14 cellular contexts compared by ENCODE assay signal in genomic region chr1:204560590-204560989, GRCh38. TPM values are rescaled to one million over a fixed set of nuclear protein-coding genes. Genes with fewer than 3 reads are reported as not detected.
A peak's percentile ranks its signal among the peaks of the same experiment; 100 is the strongest.
DNase-seq lines count a peak whose midpoint lies in the region; ATAC-seq and TF ChIP-seq lines count a peak whose summit lies in the region.
"Had no signal": no experiment of that assay in that cellular context is flagged by ENCODE, and none has a peak within 500 bp of the region (broad histone marks: within the 10 kb centered on the region; RNA-seq: fewer than 3 reads in every experiment).

No MANE protein-coding gene starts in this region.

- H3K4me3 Mint-ChIP-seq in IgD-negative memory B cell (peak overlapping the region in 1 of 4 donors; percentile 73), endodermal cell (no peak overlapping the region), nephron (no peak overlapping the region)
- no peak overlapping the region for H3K4me3 Mint-ChIP-seq in T-helper 2 cell treated with Interferon-gamma antibody and Interleukin-4, amounts not matched to agents 5 μg/mL and 100 μg/mL, for 36 hours
- H3K4me3 Mint-ChIP-seq: activated T-helper 1 cell treated with anti-CD3 and anti-CD28 coated beads, Interleukin-12 subunit alpha, Interleukin-12 subunit beta, Interleukin-2, Interleukin-4 antibody, amounts not matched to agents 30 ng/mL and 10 ng/mL and 1 ng/mL, durations not matched to agents 14 hours and 24 hours and 36 hours had no signal

- H3K4me1 Mint-ChIP-seq in IgD-negative memory B cell: peaks cover 19 to 34% (median 31%) of the 10 kb centered on the region in 3 donors
- H3K4me1 Mint-ChIP-seq in endodermal cell: peaks cover 37% of the 10 kb centered on the region
- H3K4me1 Mint-ChIP-seq in nephron: peaks cover 8% of the 10 kb centered on the region
- H3K4me1 Mint-ChIP-seq in T-helper 2 cell treated with Interferon-gamma antibody and Interleukin-4, amounts not matched to agents 5 μg/mL and 100 μg/mL, for 36 hours (ENCODE audit: low read depth): peaks cover 32% of the 10 kb centered on the region

- H3K27me3 Mint-ChIP-seq in IgD-negative memory B cell: no peaks in the 10 kb centered on the region
- no peaks in the 10 kb centered on the region for H3K27me3 Mint-ChIP-seq in endodermal cell (ENCODE audit: insufficient read depth)
- no peaks in the 10 kb centered on the region for H3K27me3 Mint-ChIP-seq in nephron (ENCODE audit: low read depth)
- H3K27me3 Mint-ChIP-seq in T-helper 2 cell treated with Interferon-gamma antibody and Interleukin-4, amounts not matched to agents 5 μg/mL and 100 μg/mL, for 36 hours (ENCODE audit: low read depth): no peaks in the 10 kb centered on the region

- no peak overlapping the region for H3K4me3 ChIP-seq in endodermal cell (ENCODE audit: low read length)
- H3K4me3 ChIP-seq in testis: no peak overlapping the region
- H3K4me3 ChIP-seq: colonic mucosa, heart right ventricle, thoracic aorta had no signal

- no peaks in the 10 kb centered on the region for H3K9me3 Mint-ChIP-seq in IgD-negative memory B cell
- H3K9me3 Mint-ChIP-seq in endodermal cell: no peaks in the 10 kb centered on the region
- no peaks in the 10 kb centered on the region for H3K9me3 Mint-ChIP-seq in nephron
- no peaks in the 10 kb centered on the region for H3K9me3 Mint-ChIP-seq in T-helper 2 cell treated with Interferon-gamma antibody and Interleukin-4, amounts not matched to agents 5 μg/mL and 100 μg/mL, for 36 hours
- H3K9me3 Mint-ChIP-seq: activated T-helper 1 cell treated with anti-CD3 and anti-CD28 coated beads, Interleukin-12 subunit alpha, Interleukin-12 subunit beta, Interleukin-2, Interleukin-4 antibody, amounts not matched to agents 30 ng/mL and 10 ng/mL and 1 ng/mL, durations not matched to agents 14 hours and 24 hours and 36 hours had no signal

- TF ChIP-seq POLR2A in testis (IDR thresholded peaks at IDR 0.05): no peak

- H3K36me3 ChIP-seq in endodermal cell (ENCODE audit: control insufficient read depth, insufficient read depth, low read length) (peaks cover 17% of the 10 kb centered on the region), testis (ENCODE audit: low read depth, missing control alignments) (no peaks in the 10 kb centered on the region)
- H3K36me3 ChIP-seq: colonic mucosa had no signal

- H3K36me3 Mint-ChIP-seq in IgD-negative memory B cell (peaks cover 9% of the 10 kb centered on the region), endodermal cell (ENCODE audit: low read depth) (peaks cover 5% of the 10 kb centered on the region), nephron (ENCODE audit: low read depth) (peaks cover 17% of the 10 kb centered on the region)
- peaks cover 30% of the 10 kb centered on the region for H3K36me3 Mint-ChIP-seq in T-helper 2 cell treated with Interferon-gamma antibody and Interleukin-4, amounts not matched to agents 5 μg/mL and 100 μg/mL, for 36 hours (ENCODE audit: low read depth)

- H3K4me1 ChIP-seq in endodermal cell (ENCODE audit: control insufficient read depth, insufficient read depth, low read length): peaks cover 12% of the 10 kb centered on the region
- H3K4me1 ChIP-seq in testis: no peaks in the 10 kb centered on the region
- H3K4me1 ChIP-seq: colonic mucosa, heart right ventricle had no signal

- H3K27me3 ChIP-seq in endodermal cell (ENCODE audit: control insufficient read depth, insufficient read depth, low read length, poor library complexity, severe bottlenecking) (no peaks in the 10 kb centered on the region), testis (no peaks in the 10 kb centered on the region)
- H3K27me3 ChIP-seq: colonic mucosa, heart right ventricle had no signal

- intact Hi-C loops in testis (cut with DNase I; ENCODE audit: low total_unique reads): no loop called here

- no peak overlapping the region for H3K27ac ChIP-seq in endodermal cell (ENCODE audit: low read depth, low read length)
- no peak overlapping the region for H3K27ac ChIP-seq in testis
- H3K27ac ChIP-seq: colonic mucosa, heart right ventricle, thoracic aorta had no signal

- H3K9ac ChIP-seq in endodermal cell (ENCODE audit: extremely low read depth, low read length, poor library complexity, severe bottlenecking): no peak overlapping the region

- H3K27ac Mint-ChIP-seq in IgD-negative memory B cell (peak overlapping the region in 2 of 3 donors; percentile 11 to 35), endodermal cell (peak overlapping the region; percentile 85), nephron (peak overlapping the region; percentile 4 to 14 (median 9))
- H3K27ac Mint-ChIP-seq in T-helper 2 cell treated with Interferon-gamma antibody and Interleukin-4, amounts not matched to agents 5 μg/mL and 100 μg/mL, for 36 hours: no peak overlapping the region
- H3K27ac Mint-ChIP-seq: activated T-helper 1 cell treated with anti-CD3 and anti-CD28 coated beads, Interleukin-12 subunit alpha, Interleukin-12 subunit beta, Interleukin-2, Interleukin-4 antibody, amounts not matched to agents 30 ng/mL and 10 ng/mL and 1 ng/mL, durations not matched to agents 14 hours and 24 hours and 36 hours had no signal

- TF ChIP-seq CTCF in endodermal cell (conservative IDR thresholded peaks at IDR 0.05): no peak
- TF ChIP-seq CTCF in nephron (IDR thresholded peaks at IDR 0.05; ENCODE audit: unreplicated experiment in 3 of 3): no peak
- TF ChIP-seq CTCF in testis (IDR thresholded peaks at IDR 0.05): no peak

- no peak for ATAC-seq in HG02852 (IDR thresholded peaks at IDR 0.05; ENCODE audit: unreplicated experiment)

- H3K9me3 ChIP-seq in endodermal cell (ENCODE audit: control insufficient read depth, low read length): no peaks in the 10 kb centered on the region
- no peaks in the 10 kb centered on the region for H3K9me3 ChIP-seq in testis
- H3K9me3 ChIP-seq: colonic mucosa, heart right ventricle, thoracic aorta had no signal

- DNase-seq in EH (ENCODE audit: low read depth) (peak; percentile 65), endodermal cell (peak; percentile 64), GM19240 (ENCODE audit: insufficient read length, low spot score) (no peak), testis (no peak)
- DNase-seq in T-helper 2 cell treated with Interferon-gamma antibody and Interleukin-4, amounts not matched to agents 5 μg/mL and 100 μg/mL, for 36 hours (ENCODE audit: low spot score): no peak
- DNase-seq: colonic mucosa, heart right ventricle, NCI-H524 treated with DMSO at 0.1 percent for 48 hours, T1000 had no signal

RNA-seq across cellular contexts. Expression of gene MDM4, which starts 44.4 kb away (rescaled TPM):
- polyA plus RNA-seq in IgD-negative memory B cell (23.9 TPM), testis (ENCODE audit: insufficient read depth, low read depth, low replicate concordance) (43.3 TPM)
- total RNA-seq in endodermal cell (100 to 1,000 TPM in 1 of 2 donors, 10 to 100 TPM in 1; 65.5 to 161 TPM), testis (100 to 1,000 TPM in 1 of 2 donors, 10 to 100 TPM in 1; 96.2 to 110 TPM)
- polyA plus RNA-seq in endodermal cell (2013, experiment 1 of 2): 21.0 TPM
- polyA plus RNA-seq in endodermal cell (2013, experiment 2 of 2): 23.6 TPM

Comparison
In these comparisons a context has a peak if more than half of its experiments do, and no peak if none do; other contexts are left out.
1. DNase-seq: peak in EH (single experiment) and endodermal cell (single experiment); none in GM19240 (single experiment), T-helper 2 cell treated with Interferon-gamma antibody and Interleukin-4, amounts not matched to agents 5 μg/mL and 100 μg/mL, for 36 hours (single experiment) and testis (single experiment).